Comparison of ENCODE assay signal across 8 cellular contexts in the genomic region with DNA sequence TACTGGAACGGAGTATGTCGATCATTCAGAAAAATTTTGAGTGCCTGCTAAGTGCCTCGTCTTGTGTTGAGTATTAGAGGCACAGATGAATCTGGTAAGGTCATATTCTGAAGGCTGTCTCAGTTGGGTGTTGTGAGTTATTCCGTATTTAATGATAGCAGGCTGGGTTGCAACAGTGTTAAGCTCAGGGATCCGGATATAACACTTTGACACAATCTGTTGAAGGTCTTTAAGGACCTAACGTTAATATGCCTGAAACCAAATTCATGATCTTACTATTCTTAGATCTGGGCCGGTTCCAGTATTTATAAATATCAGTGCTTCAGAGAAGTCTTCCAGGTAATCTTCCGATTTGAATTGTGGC. TPM values are rescaled to one million over a fixed set of nuclear protein-coding genes. Genes with fewer than 3 reads are reported as not detected.
A peak's percentile ranks its signal among the peaks of the same experiment; 100 is the strongest.
DNase-seq lines count a peak whose midpoint lies in the region; ATAC-seq and TF ChIP-seq lines count a peak whose summit lies in the region.

No MANE protein-coding gene starts in this region.

- peak overlapping the region; percentile 95 for H3K4me3 ChIP-seq in thoracic aorta

- peaks cover 14 to 24% of the 10 kb centered on the region in 2 donors for H3K4me1 ChIP-seq in thoracic aorta (ENCODE audit: control insufficient read depth in 1 of 2, low read depth in 2 of 2)

- peaks cover 12% of the 10 kb centered on the region for H3K36me3 ChIP-seq in thoracic aorta

- peak overlapping the region; percentile 100 for H3K27ac Mint-ChIP-seq in activated CD4-positive, alpha-beta T cell treated with anti-CD3 and anti-CD28 coated beads, Interleukin-2, amount 10 ng/mL, durations not matched to agents 24 days and 14 days

- H3K4me3 Mint-ChIP-seq in activated CD4-positive, alpha-beta T cell treated with anti-CD3 and anti-CD28 coated beads, Interleukin-2, amount 10 ng/mL, durations not matched to agents 24 days and 14 days: peak overlapping the region; percentile 99

- peaks cover 54% of the 10 kb centered on the region for H3K36me3 Mint-ChIP-seq in activated CD4-positive, alpha-beta T cell treated with anti-CD3 and anti-CD28 coated beads, Interleukin-2, amount 10 ng/mL, durations not matched to agents 24 days and 14 days (ENCODE audit: low read depth)

- no peak for TF ChIP-seq CTCF in thoracic aorta (IDR thresholded peaks at IDR 0.05)

- H3K4me1 Mint-ChIP-seq in activated CD4-positive, alpha-beta T cell treated with anti-CD3 and anti-CD28 coated beads, Interleukin-2, amount 10 ng/mL, durations not matched to agents 24 days and 14 days: peaks cover 44% of the 10 kb centered on the region

- H3K27me3 ChIP-seq in thoracic aorta (replicated peaks; ENCODE audit: insufficient read depth): no peaks in the 10 kb centered on the region

- H3K9me3 Mint-ChIP-seq in activated CD4-positive, alpha-beta T cell treated with anti-CD3 and anti-CD28 coated beads, Interleukin-2, amount 10 ng/mL, durations not matched to agents 24 days and 14 days: no peaks in the 10 kb centered on the region

- peak overlapping the region; percentile 49 for H3K27ac ChIP-seq in angular gyrus (ENCODE audit: low read depth, low read length)
- peak overlapping the region; percentile 82 to 90 for H3K27ac ChIP-seq in thoracic aorta

- H3K9me3 ChIP-seq in thoracic aorta: no peaks in the 10 kb centered on the region

- no peak for DNase-seq in activated CD4-positive, alpha-beta T cell treated with anti-CD3 and anti-CD28 coated beads, Interleukin-2, amount 10 ng/mL, durations not matched to agents 24 days and 14 days
- no peak for DNase-seq in activated CD4-positive, alpha-beta T cell treated with anti-CD3 and anti-CD28 coated beads for 48 hours
- no peak for DNase-seq in left colon
- no peak for DNase-seq in thoracic aorta (ENCODE audit: low spot score)
- DNase-seq in mucosa of gallbladder (ENCODE audit: low spot score): no peak
- DNase-seq in NCI-H2227 treated with DMSO at 0.1 percent for 48 hours (lab: John Stamatoyannopoulos, UW): no peak

- intact Hi-C loops in activated CD4-positive, alpha-beta T cell treated with anti-CD3 and anti-CD28 coated beads, Interleukin-2, amount 10 ng/mL, durations not matched to agents 24 days and 14 days (cut with micrococcal nuclease): loop anchor here (1.0 to 5.0 kb wide), 7 partner anchors 19 to 1432 kb away; a partner anchor contains a TSS
- intact Hi-C loops in left colon (cut with DNase I, micrococcal nuclease): no loop called here

- H3K27me3 Mint-ChIP-seq in activated CD4-positive, alpha-beta T cell treated with anti-CD3 and anti-CD28 coated beads, Interleukin-2, amount 10 ng/mL, durations not matched to agents 24 days and 14 days: no peaks in the 10 kb centered on the region

- ATAC-seq in left colon (peak; percentile 0), thoracic aorta (ENCODE audit: insufficient number of reproducible peaks, low FRiP score, low read depth) (no peak), HG03439 (IDR thresholded peaks at IDR 0.05; ENCODE audit: unreplicated experiment) (no peak)

RNA-seq across cellular contexts. Expression of a gene that starts 0.6 kb away (rescaled TPM):
- total RNA-seq in activated CD4-positive, alpha-beta T cell treated with anti-CD3 and anti-CD28 coated beads, Interleukin-2, amount 10 ng/mL, durations not matched to agents 24 days and 14 days: 106 and 108 TPM in 2 replicates
- total RNA-seq in left colon (10 to 100 TPM; 45.8 to 50.0 TPM), thoracic aorta (10 to 100 TPM; 18.1 to 27.4 TPM), mucosa of gallbladder (31.4 TPM)

RNA-seq across cellular contexts. Expression of a gene that starts 0.7 kb away (rescaled TPM):
- 43.5 and 44.2 TPM in 2 replicates for total RNA-seq in activated CD4-positive, alpha-beta T cell treated with anti-CD3 and anti-CD28 coated beads, Interleukin-2, amount 10 ng/mL, durations not matched to agents 24 days and 14 days
- total RNA-seq in left colon (1 to 10 TPM; 1.7 to 4.3 TPM), thoracic aorta (under 1 TPM; 0.49 to 0.95 TPM), mucosa of gallbladder (0.66 TPM)

RNA-seq across cellular contexts. Expression of a gene that starts 39.0 kb away (rescaled TPM):
- total RNA-seq in activated CD4-positive, alpha-beta T cell treated with anti-CD3 and anti-CD28 coated beads, Interleukin-2, amount 10 ng/mL, durations not matched to agents 24 days and 14 days: 34.8 and 36.7 TPM in 2 replicates
- 10 to 100 TPM; 32.8 to 35.3 TPM for total RNA-seq in left colon
- total RNA-seq in thoracic aorta: 10 to 100 TPM; 33.7 to 34.3 TPM
- 47.8 TPM for total RNA-seq in mucosa of gallbladder
